In the genomic region with DNA sequence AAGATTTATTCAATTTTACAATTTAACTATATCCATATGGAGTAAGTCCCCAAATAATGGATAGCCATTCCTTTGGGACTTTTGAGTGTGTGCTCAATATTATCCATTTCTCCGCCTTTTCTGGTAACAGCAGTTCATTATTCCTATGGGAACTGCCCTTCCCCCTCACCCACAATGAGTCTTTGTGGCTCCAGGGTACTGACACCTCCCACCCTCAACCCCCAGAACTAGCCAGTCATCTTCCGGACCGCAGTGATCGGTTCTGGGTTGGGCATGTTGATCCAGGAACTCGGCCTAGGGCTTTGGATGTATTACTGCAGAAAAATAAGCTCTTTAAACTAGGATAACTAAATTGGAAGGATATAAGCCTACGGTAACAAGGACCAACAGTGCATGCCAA, we compare ENCODE assay signal across 14 cellular contexts. TPM values are rescaled to one million over a fixed set of nuclear protein-coding genes. Genes with fewer than 3 reads are reported as not detected.
A peak's percentile ranks its signal among the peaks of the same experiment; 100 is the strongest.
DNase-seq lines count a peak whose midpoint lies in the region; ATAC-seq lines count a peak whose summit lies in the region.
"Had no signal": no experiment of that assay in that cellular context is flagged by ENCODE, and none has a peak within 500 bp of the region (broad histone marks: within the 10 kb centered on the region; RNA-seq: fewer than 3 reads in every experiment).

No MANE protein-coding gene starts in this region.

- peaks cover 57% of the 10 kb centered on the region for H3K27me3 Mint-ChIP-seq in activated naive CD4-positive, alpha-beta T cell treated with anti-CD3 and anti-CD28 coated beads, Interleukin-2, amount 50 U/mL, for 24 hours
- H3K27me3 Mint-ChIP-seq in activated T-helper 17 cell treated with anti-CD3 and anti-CD28 coated beads, Interleukin-2, amount 50 U/mL, for 72 hours: peaks cover 64% of the 10 kb centered on the region
- H3K27me3 Mint-ChIP-seq in natural killer cell treated with Interleukin-12 subunit alpha and Interleukin-12 subunit beta and Interleukin-15 and Interleukin-18, amount 100 ng/mL, for 72 hours: peaks cover 46 to 60% of the 10 kb centered on the region in 2 donors

- H3K9me3 Mint-ChIP-seq in activated naive CD4-positive, alpha-beta T cell treated with anti-CD3 and anti-CD28 coated beads, Interleukin-2, amount 50 U/mL, for 24 hours: no peaks in the 10 kb centered on the region
- no peaks in the 10 kb centered on the region for H3K9me3 Mint-ChIP-seq in activated T-helper 17 cell treated with anti-CD3 and anti-CD28 coated beads, Interleukin-2, amount 50 U/mL, for 72 hours
- no peaks in the 10 kb centered on the region for H3K9me3 Mint-ChIP-seq in natural killer cell treated with Interleukin-12 subunit alpha and Interleukin-12 subunit beta and Interleukin-15 and Interleukin-18, amount 100 ng/mL, for 72 hours

- H3K4me3 Mint-ChIP-seq in activated naive CD4-positive, alpha-beta T cell treated with anti-CD3 and anti-CD28 coated beads, Interleukin-2, amount 50 U/mL, for 24 hours: peak overlapping the region; percentile 12
- H3K4me3 Mint-ChIP-seq in activated T-helper 17 cell treated with anti-CD3 and anti-CD28 coated beads, Interleukin-2, amount 50 U/mL, for 72 hours: peak overlapping the region; percentile 42
- no peak overlapping the region for H3K4me3 Mint-ChIP-seq in natural killer cell treated with Interleukin-12 subunit alpha and Interleukin-12 subunit beta and Interleukin-15 and Interleukin-18, amount 100 ng/mL, for 72 hours

- no peak for ATAC-seq in activated T-helper 17 cell treated with anti-CD3 and anti-CD28 coated beads, Interleukin-2, amount 50 U/mL, for 72 hours (replicated peaks)
- ATAC-seq in GM21528 (IDR thresholded peaks at IDR 0.05; ENCODE audit: low FRiP score, unreplicated experiment): no peak
- no peak for ATAC-seq in natural killer cell treated with Interleukin-12 subunit alpha and Interleukin-12 subunit beta and Interleukin-15 and Interleukin-18, amount 100 ng/mL, for 72 hours

- DNase-seq in activated naive CD4-positive, alpha-beta T cell treated with anti-CD3 and anti-CD28 coated beads, Interleukin-2, amount 50 U/mL, for 16 hours: no peak
- DNase-seq in medulla oblongata (ENCODE audit: extremely low spot score) (peak; percentile 84), substantia nigra (lab: John Stamatoyannopoulos, UW) (peak in 45 of 49 donors; percentile 6 to 80 (median 55))
- DNase-seq in natural killer cell treated with Interleukin-12 subunit alpha and Interleukin-12 subunit beta and Interleukin-15 and Interleukin-18, amount 100 ng/mL, for 72 hours (ENCODE audit: low spot score): no peak
- no peak for DNase-seq in NK-92 treated with Interleukin-12 subunit alpha and Interleukin-12 subunit beta, amount 100 ng/mL, for 24 hours (lab: John Stamatoyannopoulos, UW)
- DNase-seq: activated gamma-delta T cell; central memory CD4-positive, alpha-beta T cell; NCI-H1436; NCI-H510A; PC-9 had no signal

- H3K27ac ChIP-seq in substantia nigra (ENCODE audit: low read depth, low read length, poor library complexity, severe bottlenecking): peak overlapping the region; percentile 96
- H3K27ac ChIP-seq: HL-60, PC-9 had no signal

- no peaks in the 10 kb centered on the region for H3K36me3 Mint-ChIP-seq in activated naive CD4-positive, alpha-beta T cell treated with anti-CD3 and anti-CD28 coated beads, Interleukin-2, amount 50 U/mL, for 24 hours
- no peaks in the 10 kb centered on the region for H3K36me3 Mint-ChIP-seq in activated T-helper 17 cell treated with anti-CD3 and anti-CD28 coated beads, Interleukin-2, amount 50 U/mL, for 72 hours (ENCODE audit: low read depth)
- no peaks in the 10 kb centered on the region for H3K36me3 Mint-ChIP-seq in natural killer cell treated with Interleukin-12 subunit alpha and Interleukin-12 subunit beta and Interleukin-15 and Interleukin-18, amount 100 ng/mL, for 72 hours

- H3K27ac Mint-ChIP-seq in activated naive CD4-positive, alpha-beta T cell treated with anti-CD3 and anti-CD28 coated beads, Interleukin-2, amount 50 U/mL, for 24 hours: no peak overlapping the region
- H3K27ac Mint-ChIP-seq in activated T-helper 17 cell treated with anti-CD3 and anti-CD28 coated beads, Interleukin-2, amount 50 U/mL, for 72 hours: no peak overlapping the region
- no peak overlapping the region for H3K27ac Mint-ChIP-seq in natural killer cell treated with Interleukin-12 subunit alpha and Interleukin-12 subunit beta and Interleukin-15 and Interleukin-18, amount 100 ng/mL, for 72 hours

- peaks cover 6% of the 10 kb centered on the region for H3K4me1 Mint-ChIP-seq in activated naive CD4-positive, alpha-beta T cell treated with anti-CD3 and anti-CD28 coated beads, Interleukin-2, amount 50 U/mL, for 24 hours
- no peaks in the 10 kb centered on the region for H3K4me1 Mint-ChIP-seq in activated T-helper 17 cell treated with anti-CD3 and anti-CD28 coated beads, Interleukin-2, amount 50 U/mL, for 72 hours
- H3K4me1 Mint-ChIP-seq in natural killer cell treated with Interleukin-12 subunit alpha and Interleukin-12 subunit beta and Interleukin-15 and Interleukin-18, amount 100 ng/mL, for 72 hours (ENCODE audit: low read depth in 2 of 2): no peaks in the 10 kb centered on the region

RNA-seq across cellular contexts. Expression of a gene that starts 0.8 kb away (rescaled TPM):
- 1 to 10 TPM; 2.6 to 3.1 TPM for total RNA-seq in activated T-helper 17 cell treated with anti-CD3 and anti-CD28 coated beads, Interleukin-2, amount 50 U/mL, for 72 hours
- 1 to 10 TPM; 1.2 to 2.1 TPM for total RNA-seq in natural killer cell treated with Interleukin-12 subunit alpha and Interleukin-12 subunit beta and Interleukin-15 and Interleukin-18, amount 100 ng/mL, for 72 hours

RNA-seq across cellular contexts. Expression of a gene that starts 45.4 kb away (rescaled TPM):
- total RNA-seq in activated T-helper 17 cell treated with anti-CD3 and anti-CD28 coated beads, Interleukin-2, amount 50 U/mL, for 72 hours: 10 to 100 TPM; 11.6 to 21.5 TPM
- 10 to 100 TPM; 12.0 to 43.5 TPM for total RNA-seq in natural killer cell treated with Interleukin-12 subunit alpha and Interleukin-12 subunit beta and Interleukin-15 and Interleukin-18, amount 100 ng/mL, for 72 hours

Comparison
In these comparisons a context has a peak if more than half of its experiments do, and no peak if none do; other contexts are left out.
1. DNase-seq: peak in medulla oblongata (single experiment) and substantia nigra (45 of 49); none in activated naive CD4-positive, alpha-beta T cell treated with anti-CD3 and anti-CD28 coated beads, Interleukin-2, amount 50 U/mL, for 16 hours (single experiment), natural killer cell treated with Interleukin-12 subunit alpha and Interleukin-12 subunit beta and Interleukin-15 and Interleukin-18, amount 100 ng/mL, for 72 hours (single experiment) and NK-92 treated with Interleukin-12 subunit alpha and Interleukin-12 subunit beta, amount 100 ng/mL, for 24 hours (single experiment).